ENCODE assay signal across 10 cellular contexts in the genomic region with DNA sequence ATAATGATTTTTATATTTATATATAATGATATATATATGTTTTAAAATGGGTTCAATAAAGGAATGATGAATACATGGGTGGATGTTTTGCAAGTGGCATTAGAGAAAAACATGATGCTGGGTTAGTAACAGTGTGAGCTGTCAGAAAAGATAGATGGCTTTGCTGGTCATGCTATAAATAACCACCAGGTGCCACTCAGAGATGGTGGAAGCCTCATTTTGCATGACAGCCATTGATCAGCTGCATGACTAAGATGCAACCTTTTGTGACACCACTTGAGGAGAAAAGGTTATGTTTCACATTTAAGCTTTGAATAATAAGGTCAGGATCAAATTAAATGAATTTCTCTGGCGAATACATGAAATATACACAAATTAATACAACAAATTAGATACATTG.
DNase-seq lines count a peak whose midpoint lies in the region; ATAC-seq, FAIRE-seq and TF ChIP-seq lines count a peak whose summit lies in the region.
"Had no signal": no experiment of that assay in that cellular context is flagged by ENCODE, and none has a peak within 500 bp of the region (broad histone marks: within the 10 kb centered on the region; RNA-seq: fewer than 3 reads in every experiment).

No MANE protein-coding gene starts in this region.

- 64% methylated on average over 1 of the region's 1 CpG for WGBS in A549 (ENCODE audit: missing lambda C conversion rate)
- 87 to 90% methylated on average over 1 of the region's 1 CpG for WGBS in lower leg skin, 2 donors

- no peaks in the 10 kb centered on the region for H3K27me3 Mint-ChIP-seq in activated B cell treated with CpG ODN at 0.5 μM for 24 hours

- no peak overlapping the region for H3K4me2 ChIP-seq in A549

- peak; percentile 54 to 58; a peak in 3 of 6 replicates for ATAC-seq in A549
- ATAC-seq in GM19372 (IDR thresholded peaks at IDR 0.05; ENCODE audit: low read depth, unreplicated experiment) = peak; percentile 89
- peak; percentile 48 for ATAC-seq in HG03575 (IDR thresholded peaks at IDR 0.05; ENCODE audit: extremely low read depth, insufficient number of reproducible peaks, low FRiP score, unreplicated experiment)
- peak; percentile 56 for ATAC-seq in activated B cell treated with CpG ODN at 0.5 μM for 24 hours (ENCODE audit: low read depth)
- no peak for ATAC-seq in HG02623 (IDR thresholded peaks at IDR 0.05; ENCODE audit: unreplicated experiment)
- ATAC-seq: Right ventricle myocardium inferior had no signal

- no peak for FAIRE-seq in A549 (lab: Jason Lieb, UNC)
- FAIRE-seq: keratinocyte had no signal

- no peaks in the 10 kb centered on the region for H3K9me3 ChIP-seq in A549

- TF ChIP-seq CTCF in A549 (IDR thresholded peaks at IDR 0.05) (peak; percentile 26; the same call in 2 of the 3 replicates), activated B cell treated with CpG ODN at 0.5 μM for 24 hours (IDR thresholded peaks at IDR 0.05) (no peak), lower leg skin (IDR thresholded peaks at IDR 0.05) (no peak)

- peaks cover 3% of the 10 kb centered on the region for H3K4me1 Mint-ChIP-seq in activated B cell treated with CpG ODN at 0.5 μM for 24 hours

- DNase-seq in A549 (ENCODE audit: low read depth in 1 of 2, low spot score in 1 of 2) (peak in 1 of 2 experiments; percentile 36), activated B cell treated with CpG ODN at 0.5 μM for 24 hours (no peak), CD1c-positive myeloid dendritic cell (ENCODE audit: extremely low spot score) (no peak), lower leg skin (ENCODE audit: low spot score in 2 of 2) (no peak)
- DNase-seq in stimulated activated CD4-positive, alpha-beta T cell treated with anti-CD3 and anti-CD28 coated beads, Interleukin-4, amount 100 ng/mL, for 1 hour = no peak

- H3K9me3 Mint-ChIP-seq in activated B cell treated with CpG ODN at 0.5 μM for 24 hours = no peaks in the 10 kb centered on the region

- no peak for TF ChIP-seq POLR2A in A549 (IDR thresholded peaks at IDR 0.05; ENCODE audit: low read length)
- no peak for TF ChIP-seq POLR2A in lower leg skin (IDR thresholded peaks at IDR 0.05)

- no peak overlapping the region for H3K27ac Mint-ChIP-seq in activated B cell treated with CpG ODN at 0.5 μM for 24 hours

- intact Hi-C loops in activated B cell treated with CpG ODN at 0.5 μM for 24 hours (cut with micrococcal nuclease) = loop anchor here (1.0 to 5.0 kb wide), 3 partner anchors 197 to 745 kb away; no protein-coding TSS in a partner anchor
- intact Hi-C loops in lower leg skin (cut with DNase I; ENCODE audit: low total_unique reads) = no loop called here

- no peak overlapping the region for H3K27ac ChIP-seq in A549

- H3K36me3 Mint-ChIP-seq in activated B cell treated with CpG ODN at 0.5 μM for 24 hours (ENCODE audit: low read depth) = no peaks in the 10 kb centered on the region

- CTCF ChIA-PET in A549 (lab: Yijun Ruan, JAX) = interaction anchor here (0.9 to 1.1 kb wide), 2 partner anchors 116 to 197 kb away, joined by 3 to 4 read pairs; no protein-coding TSS in a partner anchor
- CTCF ChIA-PET in activated B cell treated with CpG ODN at 0.5 μM for 24 hours (lab: Charles Lee) = interaction anchor here (1.0 to 1.9 kb wide), 5 partner anchors 119 to 731 kb away, joined by 3 to 6 read pairs (median 4); no protein-coding TSS in a partner anchor

- no peak for TF ChIP-seq EP300 in A549 (IDR thresholded peaks at IDR 0.05)

- POLR2A ChIA-PET in A549 (lab: Yijun Ruan, JAX) = no interaction called here
- POLR2A ChIA-PET in activated B cell treated with CpG ODN at 0.5 μM for 24 hours (lab: Charles Lee) = no interaction called here

- H3K4me3 ChIP-seq in A549 (no peak overlapping the region), lower leg skin (ENCODE audit: low read depth, poor library complexity, severe bottlenecking) (no peak overlapping the region)

- peak; percentile 37 to 47 for TF ChIP-seq RAD21 in A549 (conservative IDR thresholded peaks at IDR 0.05 in 1 of 2, IDR thresholded peaks at IDR 0.05 in 1 of 2)

- no peak overlapping the region for H3K4me3 Mint-ChIP-seq in activated B cell treated with CpG ODN at 0.5 μM for 24 hours

- peaks cover 5% of the 10 kb centered on the region; the same call in 2 of the 3 replicates for H3K4me1 ChIP-seq in A549

TF ChIP-seq in A549, 52 proteins besides CTCF, POLR2A, EP300 and RAD21:
- TF ChIP-seq HOXB5 (CRISPR knock-in tag; IDR thresholded peaks at IDR 0.05) (peak; percentile 84), SMC3 (IDR thresholded peaks at IDR 0.05) (peak; percentile 34; the same call in 1 of the 3 replicates)
- TF ChIP-seq, protein P1, sequence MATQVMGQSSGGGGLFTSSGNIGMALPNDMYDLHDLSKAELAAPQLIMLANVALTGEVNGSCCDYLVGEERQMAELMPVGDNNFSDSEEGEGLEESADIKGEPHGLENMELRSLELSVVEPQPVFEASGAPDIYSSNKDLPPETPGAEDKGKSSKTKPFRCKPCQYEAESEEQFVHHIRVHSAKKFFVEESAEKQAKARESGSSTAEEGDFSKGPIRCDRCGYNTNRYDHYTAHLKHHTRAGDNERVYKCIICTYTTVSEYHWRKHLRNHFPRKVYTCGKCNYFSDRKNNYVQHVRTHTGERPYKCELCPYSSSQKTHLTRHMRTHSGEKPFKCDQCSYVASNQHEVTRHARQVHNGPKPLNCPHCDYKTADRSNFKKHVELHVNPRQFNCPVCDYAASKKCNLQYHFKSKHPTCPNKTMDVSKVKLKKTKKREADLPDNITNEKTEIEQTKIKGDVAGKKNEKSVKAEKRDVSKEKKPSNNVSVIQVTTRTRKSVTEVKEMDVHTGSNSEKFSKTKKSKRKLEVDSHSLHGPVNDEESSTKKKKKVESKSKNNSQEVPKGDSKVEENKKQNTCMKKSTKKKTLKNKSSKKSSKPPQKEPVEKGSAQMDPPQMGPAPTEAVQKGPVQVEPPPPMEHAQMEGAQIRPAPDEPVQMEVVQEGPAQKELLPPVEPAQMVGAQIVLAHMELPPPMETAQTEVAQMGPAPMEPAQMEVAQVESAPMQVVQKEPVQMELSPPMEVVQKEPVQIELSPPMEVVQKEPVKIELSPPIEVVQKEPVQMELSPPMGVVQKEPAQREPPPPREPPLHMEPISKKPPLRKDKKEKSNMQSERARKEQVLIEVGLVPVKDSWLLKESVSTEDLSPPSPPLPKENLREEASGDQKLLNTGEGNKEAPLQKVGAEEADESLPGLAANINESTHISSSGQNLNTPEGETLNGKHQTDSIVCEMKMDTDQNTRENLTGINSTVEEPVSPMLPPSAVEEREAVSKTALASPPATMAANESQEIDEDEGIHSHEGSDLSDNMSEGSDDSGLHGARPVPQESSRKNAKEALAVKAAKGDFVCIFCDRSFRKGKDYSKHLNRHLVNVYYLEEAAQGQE (IDR thresholded peaks at IDR 0.05) = no peak
